Comparison of ENCODE assay signal across 1 cellular context in genomic region chr5:140311011-140311467, GRCh38.
TF ChIP-seq lines count a peak whose summit lies in the region.

No MANE protein-coding gene starts in this region.

TF ChIP-seq in K562, 482 proteins besides CTCF, POLR2A, EP300 and RAD21 (continued from another document and continues in another):
- TF ChIP-seq, protein P1, sequence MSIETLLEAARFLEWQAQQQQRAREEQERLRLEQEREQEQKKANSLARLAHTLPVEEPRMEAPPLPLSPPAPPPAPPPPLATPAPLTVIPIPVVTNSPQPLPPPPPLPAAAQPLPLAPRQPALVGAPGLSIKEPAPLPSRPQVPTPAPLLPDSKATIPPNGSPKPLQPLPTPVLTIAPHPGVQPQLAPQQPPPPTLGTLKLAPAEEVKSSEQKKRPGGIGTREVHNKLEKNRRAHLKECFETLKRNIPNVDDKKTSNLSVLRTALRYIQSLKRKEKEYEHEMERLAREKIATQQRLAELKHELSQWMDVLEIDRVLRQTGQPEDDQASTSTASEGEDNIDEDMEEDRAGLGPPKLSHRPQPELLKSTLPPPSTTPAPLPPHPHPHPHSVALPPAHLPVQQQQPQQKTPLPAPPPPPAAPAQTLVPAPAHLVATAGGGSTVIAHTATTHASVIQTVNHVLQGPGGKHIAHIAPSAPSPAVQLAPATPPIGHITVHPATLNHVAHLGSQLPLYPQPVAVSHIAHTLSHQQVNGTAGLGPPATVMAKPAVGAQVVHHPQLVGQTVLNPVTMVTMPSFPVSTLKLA (conservative IDR thresholded peaks at IDR 0.05), result no peak
- TF ChIP-seq, protein P2, sequence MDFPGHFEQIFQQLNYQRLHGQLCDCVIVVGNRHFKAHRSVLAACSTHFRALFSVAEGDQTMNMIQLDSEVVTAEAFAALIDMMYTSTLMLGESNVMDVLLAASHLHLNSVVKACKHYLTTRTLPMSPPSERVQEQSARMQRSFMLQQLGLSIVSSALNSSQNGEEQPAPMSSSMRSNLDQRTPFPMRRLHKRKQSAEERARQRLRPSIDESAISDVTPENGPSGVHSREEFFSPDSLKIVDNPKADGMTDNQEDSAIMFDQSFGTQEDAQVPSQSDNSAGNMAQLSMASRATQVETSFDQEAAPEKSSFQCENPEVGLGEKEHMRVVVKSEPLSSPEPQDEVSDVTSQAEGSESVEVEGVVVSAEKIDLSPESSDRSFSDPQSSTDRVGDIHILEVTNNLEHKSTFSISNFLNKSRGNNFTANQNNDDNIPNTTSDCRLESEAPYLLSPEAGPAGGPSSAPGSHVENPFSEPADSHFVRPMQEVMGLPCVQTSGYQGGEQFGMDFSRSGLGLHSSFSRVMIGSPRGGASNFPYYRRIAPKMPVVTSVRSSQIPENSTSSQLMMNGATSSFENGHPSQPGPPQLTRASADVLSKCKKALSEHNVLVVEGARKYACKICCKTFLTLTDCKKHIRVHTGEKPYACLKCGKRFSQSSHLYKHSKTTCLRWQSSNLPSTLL (IDR thresholded peaks at IDR 0.05), result no peak
- no peak for TF ChIP-seq ZNF253 (CRISPR knock-in tag; conservative IDR thresholded peaks at IDR 0.05)
- no peak for TF ChIP-seq ELF1 (tag; IDR thresholded peaks at IDR 0.05)
- no peak for TF ChIP-seq PHF8 (IDR thresholded peaks at IDR 0.05; ENCODE audit: borderline replicate concordance, low read length)
- TF ChIP-seq TCF3 (CRISPR knock-in tag; IDR thresholded peaks at IDR 0.05), result no peak
- TF ChIP-seq ZNF134 (CRISPR knock-in tag; conservative IDR thresholded peaks at IDR 0.05), result no peak
- TF ChIP-seq, protein P3, sequence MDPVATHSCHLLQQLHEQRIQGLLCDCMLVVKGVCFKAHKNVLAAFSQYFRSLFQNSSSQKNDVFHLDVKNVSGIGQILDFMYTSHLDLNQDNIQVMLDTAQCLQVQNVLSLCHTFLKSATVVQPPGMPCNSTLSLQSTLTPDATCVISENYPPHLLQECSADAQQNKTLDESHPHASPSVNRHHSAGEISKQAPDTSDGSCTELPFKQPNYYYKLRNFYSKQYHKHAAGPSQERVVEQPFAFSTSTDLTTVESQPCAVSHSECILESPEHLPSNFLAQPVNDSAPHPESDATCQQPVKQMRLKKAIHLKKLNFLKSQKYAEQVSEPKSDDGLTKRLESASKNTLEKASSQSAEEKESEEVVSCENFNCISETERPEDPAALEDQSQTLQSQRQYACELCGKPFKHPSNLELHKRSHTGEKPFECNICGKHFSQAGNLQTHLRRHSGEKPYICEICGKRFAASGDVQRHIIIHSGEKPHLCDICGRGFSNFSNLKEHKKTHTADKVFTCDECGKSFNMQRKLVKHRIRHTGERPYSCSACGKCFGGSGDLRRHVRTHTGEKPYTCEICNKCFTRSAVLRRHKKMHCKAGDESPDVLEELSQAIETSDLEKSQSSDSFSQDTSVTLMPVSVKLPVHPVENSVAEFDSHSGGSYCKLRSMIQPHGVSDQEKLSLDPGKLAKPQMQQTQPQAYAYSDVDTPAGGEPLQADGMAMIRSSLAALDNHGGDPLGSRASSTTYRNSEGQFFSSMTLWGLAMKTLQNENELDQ (CRISPR knock-in tag; IDR thresholded peaks at IDR 0.05; ENCODE audit: borderline replicate concordance), result no peak
- no peak for TF ChIP-seq CREB1 (IDR thresholded peaks at IDR 0.05)
- TF ChIP-seq CREB1 (CRISPR knock-in tag; IDR thresholded peaks at IDR 0.05), result no peak
- TF ChIP-seq PPARD (CRISPR knock-in tag; IDR thresholded peaks at IDR 0.05), result no peak
- peak; percentile 83 for TF ChIP-seq ZFP91 (CRISPR knock-in tag; IDR thresholded peaks at IDR 0.05)
- peak; percentile 72 for TF ChIP-seq FOS (IDR thresholded peaks at IDR 0.05; ENCODE audit: extremely low read depth, insufficient read length)
- TF ChIP-seq MYNN (IDR thresholded peaks at IDR 0.05), result no peak
- TF ChIP-seq MYNN (CRISPR knock-in tag; IDR thresholded peaks at IDR 0.05), result no peak
- no peak for TF ChIP-seq SMC3 (conservative IDR thresholded peaks at IDR 0.05; ENCODE audit: insufficient read depth, low read depth, low read length)
- TF ChIP-seq MCM2 (IDR thresholded peaks at IDR 0.05; ENCODE audit: low read depth), result no peak
- no peak for TF ChIP-seq GTF2F1 (IDR thresholded peaks at IDR 0.05; ENCODE audit: low read depth, low read length)
- TF ChIP-seq ZNF699 (CRISPR knock-in tag; IDR thresholded peaks at IDR 0.05; ENCODE audit: insufficient replicate concordance), result no peak
- TF ChIP-seq MBD2 (IDR thresholded peaks at IDR 0.05; ENCODE audit: borderline replicate concordance, low read depth), result no peak
- TF ChIP-seq SRSF3 (IDR thresholded peaks at IDR 0.05; ENCODE audit: insufficient read depth, low read length), result no peak
- no peak for TF ChIP-seq ZNF175 (CRISPR knock-in tag; IDR thresholded peaks at IDR 0.05; ENCODE audit: low read depth)
- TF ChIP-seq PTTG1 (tag; IDR thresholded peaks at IDR 0.05; ENCODE audit: low read depth), result no peak
- TF ChIP-seq RFX7 (CRISPR knock-in tag; IDR thresholded peaks at IDR 0.05), result no peak
- peak; percentile 95 for TF ChIP-seq JUN (IDR thresholded peaks at IDR 0.05; ENCODE audit: borderline replicate concordance, low read depth, low read length)
- TF ChIP-seq JUN (CRISPR knock-in tag; IDR thresholded peaks at IDR 0.05; ENCODE audit: borderline replicate concordance), result no peak
- no peak for TF ChIP-seq KLF10 (CRISPR knock-in tag; IDR thresholded peaks at IDR 0.05)
- TF ChIP-seq ZNF444 (CRISPR knock-in tag; IDR thresholded peaks at IDR 0.05), result no peak
- TF ChIP-seq C11orf30 (IDR thresholded peaks at IDR 0.05; ENCODE audit: low read depth), result peak; percentile 92
- no peak for TF ChIP-seq MEF2D (tag; conservative IDR thresholded peaks at IDR 0.05; ENCODE audit: low read depth)
- TF ChIP-seq ZSCAN29 (IDR thresholded peaks at IDR 0.05), result no peak
- TF ChIP-seq ZNF3 (CRISPR knock-in tag; IDR thresholded peaks at IDR 0.05), result no peak
- no peak for TF ChIP-seq LARP7 (IDR thresholded peaks at IDR 0.05)
- no peak for TF ChIP-seq RB1 (IDR thresholded peaks at IDR 0.05; ENCODE audit: low read depth)
- no peak for TF ChIP-seq ZNF511 (CRISPR knock-in tag; IDR thresholded peaks at IDR 0.05)
- TF ChIP-seq ZNF316 (IDR thresholded peaks at IDR 0.05), result peak; percentile 96
- TF ChIP-seq HMBOX1 (IDR thresholded peaks at IDR 0.05), result peak; percentile 82
- TF ChIP-seq RBM34 (IDR thresholded peaks at IDR 0.05; ENCODE audit: borderline replicate concordance, insufficient read depth, low read length), result no peak
- TF ChIP-seq TEAD1 (CRISPR knock-in tag; IDR thresholded peaks at IDR 0.05), result no peak
- TF ChIP-seq CBX5 (IDR thresholded peaks at IDR 0.05; ENCODE audit: borderline replicate concordance, low read depth), result no peak
- TF ChIP-seq CBFA2T3 (IDR thresholded peaks at IDR 0.05), result no peak
- TF ChIP-seq ZNF668 (CRISPR knock-in tag; IDR thresholded peaks at IDR 0.05), result no peak
- TF ChIP-seq CHD4 (IDR thresholded peaks at IDR 0.05; ENCODE audit: insufficient read depth, insufficient replicate concordance, low read depth, low read length, poor library complexity, severe bottlenecking), result peak; percentile 53
- TF ChIP-seq, protein P4, sequence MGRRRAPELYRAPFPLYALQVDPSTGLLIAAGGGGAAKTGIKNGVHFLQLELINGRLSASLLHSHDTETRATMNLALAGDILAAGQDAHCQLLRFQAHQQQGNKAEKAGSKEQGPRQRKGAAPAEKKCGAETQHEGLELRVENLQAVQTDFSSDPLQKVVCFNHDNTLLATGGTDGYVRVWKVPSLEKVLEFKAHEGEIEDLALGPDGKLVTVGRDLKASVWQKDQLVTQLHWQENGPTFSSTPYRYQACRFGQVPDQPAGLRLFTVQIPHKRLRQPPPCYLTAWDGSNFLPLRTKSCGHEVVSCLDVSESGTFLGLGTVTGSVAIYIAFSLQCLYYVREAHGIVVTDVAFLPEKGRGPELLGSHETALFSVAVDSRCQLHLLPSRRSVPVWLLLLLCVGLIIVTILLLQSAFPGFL (CRISPR knock-in tag; IDR thresholded peaks at IDR 0.05), result no peak
- TF ChIP-seq HEY1 (CRISPR knock-in tag; IDR thresholded peaks at IDR 0.05; ENCODE audit: borderline replicate concordance), result no peak
- TF ChIP-seq, protein P5, sequence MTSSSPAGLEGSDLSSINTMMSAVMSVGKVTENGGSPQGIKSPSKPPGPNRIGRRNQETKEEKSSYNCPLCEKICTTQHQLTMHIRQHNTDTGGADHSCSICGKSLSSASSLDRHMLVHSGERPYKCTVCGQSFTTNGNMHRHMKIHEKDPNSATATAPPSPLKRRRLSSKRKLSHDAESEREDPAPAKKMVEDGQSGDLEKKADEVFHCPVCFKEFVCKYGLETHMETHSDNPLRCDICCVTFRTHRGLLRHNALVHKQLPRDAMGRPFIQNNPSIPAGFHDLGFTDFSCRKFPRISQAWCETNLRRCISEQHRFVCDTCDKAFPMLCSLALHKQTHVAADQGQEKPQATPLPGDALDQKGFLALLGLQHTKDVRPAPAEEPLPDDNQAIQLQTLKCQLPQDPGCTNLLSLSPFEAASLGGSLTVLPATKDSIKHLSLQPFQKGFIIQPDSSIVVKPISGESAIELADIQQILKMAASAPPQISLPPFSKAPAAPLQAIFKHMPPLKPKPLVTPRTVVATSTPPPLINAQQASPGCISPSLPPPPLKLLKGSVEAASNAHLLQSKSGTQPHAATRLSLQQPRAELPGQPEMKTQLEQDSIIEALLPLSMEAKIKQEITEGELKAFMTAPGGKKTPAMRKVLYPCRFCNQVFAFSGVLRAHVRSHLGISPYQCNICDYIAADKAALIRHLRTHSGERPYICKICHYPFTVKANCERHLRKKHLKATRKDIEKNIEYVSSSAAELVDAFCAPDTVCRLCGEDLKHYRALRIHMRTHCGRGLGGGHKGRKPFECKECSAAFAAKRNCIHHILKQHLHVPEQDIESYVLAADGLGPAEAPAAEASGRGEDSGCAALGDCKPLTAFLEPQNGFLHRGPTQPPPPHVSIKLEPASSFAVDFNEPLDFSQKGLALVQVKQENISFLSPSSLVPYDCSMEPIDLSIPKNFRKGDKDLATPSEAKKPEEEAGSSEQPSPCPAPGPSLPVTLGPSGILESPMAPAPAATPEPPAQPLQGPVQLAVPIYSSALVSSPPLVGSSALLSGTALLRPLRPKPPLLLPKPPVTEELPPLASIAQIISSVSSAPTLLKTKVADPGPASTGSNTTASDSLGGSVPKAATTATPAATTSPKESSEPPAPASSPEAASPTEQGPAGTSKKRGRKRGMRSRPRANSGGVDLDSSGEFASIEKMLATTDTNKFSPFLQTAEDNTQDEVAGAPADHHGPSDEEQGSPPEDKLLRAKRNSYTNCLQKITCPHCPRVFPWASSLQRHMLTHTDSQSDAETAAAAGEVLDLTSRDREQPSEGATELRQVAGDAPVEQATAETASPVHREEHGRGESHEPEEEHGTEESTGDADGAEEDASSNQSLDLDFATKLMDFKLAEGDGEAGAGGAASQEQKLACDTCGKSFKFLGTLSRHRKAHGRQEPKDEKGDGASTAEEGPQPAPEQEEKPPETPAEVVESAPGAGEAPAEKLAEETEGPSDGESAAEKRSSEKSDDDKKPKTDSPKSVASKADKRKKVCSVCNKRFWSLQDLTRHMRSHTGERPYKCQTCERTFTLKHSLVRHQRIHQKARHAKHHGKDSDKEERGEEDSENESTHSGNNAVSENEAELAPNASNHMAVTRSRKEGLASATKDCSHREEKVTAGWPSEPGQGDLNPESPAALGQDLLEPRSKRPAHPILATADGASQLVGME (CRISPR knock-in tag; IDR thresholded peaks at IDR 0.05), result no peak
- no peak for TF ChIP-seq HNRNPH1 (optimal IDR thresholded peaks at IDR 0.05; ENCODE audit: low read depth, low read length)
- TF ChIP-seq ETV5 (CRISPR knock-in tag; IDR thresholded peaks at IDR 0.05; ENCODE audit: low read depth), result no peak
- peak; percentile 26; the same call in 1 of the 2 replicates for TF ChIP-seq ZNF592 (IDR thresholded peaks at IDR 0.05)
